15 cellular contexts compared by ENCODE assay signal in genomic region chr14:31083781-31084180, GRCh38. TPM values are rescaled to one million over a fixed set of nuclear protein-coding genes. Genes with fewer than 3 reads are reported as not detected.
DNase-seq lines count a peak whose midpoint lies in the region; ATAC-seq and TF ChIP-seq lines count a peak whose summit lies in the region.
"Had no signal": no experiment of that assay in that cellular context is flagged by ENCODE, and none has a peak within 500 bp of the region (broad histone marks: within the 10 kb centered on the region; RNA-seq: fewer than 3 reads in every experiment).

No MANE protein-coding gene starts in this region.

- H3K9me3 Mint-ChIP-seq in endothelial cell (ENCODE audit: unreplicated experiment) = no peaks in the 10 kb centered on the region
- H3K9me3 Mint-ChIP-seq: CD4-positive, alpha-beta memory T cell; HFFc6 had no signal

- H3K27ac ChIP-seq in OCI-LY1 (ENCODE audit: low read depth, low read length, poor library complexity, severe bottlenecking) (peak overlapping the region; percentile 54), stomach smooth muscle (ENCODE audit: low read length) (peak overlapping the region; percentile 11)
- H3K27ac ChIP-seq: Peyer's patch, SK-N-MC had no signal

- peaks cover 21% of the 10 kb centered on the region for H3K4me1 ChIP-seq in OCI-LY1 (ENCODE audit: insufficient read depth, low read length, severe bottlenecking)
- H3K4me1 ChIP-seq in stomach smooth muscle (ENCODE audit: control insufficient read depth, insufficient read depth, low read length) = peaks cover 5% of the 10 kb centered on the region
- H3K4me1 ChIP-seq: Peyer's patch had no signal

- TF ChIP-seq CTCF in OCI-LY1 (IDR thresholded peaks at IDR 0.05; ENCODE audit: low read length) (peak; percentile 25; the same call in 1 of the 2 replicates), endothelial cell (IDR thresholded peaks at IDR 0.05; ENCODE audit: unreplicated experiment) (no peak)

- peak overlapping the region; percentile 29; the same call in 1 of the 2 replicates for H3K4me2 ChIP-seq in OCI-LY1 (ENCODE audit: low read length)

- H3K4me1 Mint-ChIP-seq in endothelial cell (ENCODE audit: unreplicated experiment) = peaks cover 10% of the 10 kb centered on the region
- H3K4me1 Mint-ChIP-seq: CD4-positive, alpha-beta memory T cell had no signal

- H2AFZ ChIP-seq in OCI-LY1 (ENCODE audit: low read length) = no peak overlapping the region

- no peak for DNase-seq in endothelial cell (ENCODE audit: low spot score)
- no peak for DNase-seq in pons (ENCODE audit: low spot score)
- DNase-seq in NOMO-1 treated with dmso at 0.1 percent for 144 hours (lab: John Stamatoyannopoulos, UW; ENCODE audit: unreplicated experiment) = no peak
- no peak for DNase-seq in COR-L47 (lab: John Stamatoyannopoulos, UW)
- DNase-seq: CD4-positive, alpha-beta memory T cell; DMS79; HFFc6; NCI-H446; Peyer's patch; Right ventricle myocardium superior; T-helper 1 cell had no signal

- H3K27me3 Mint-ChIP-seq in endothelial cell (ENCODE audit: unreplicated experiment) = peaks cover 4% of the 10 kb centered on the region
- H3K27me3 Mint-ChIP-seq: CD4-positive, alpha-beta memory T cell had no signal

- H3K36me3 ChIP-seq in OCI-LY1 (ENCODE audit: insufficient read depth, low read length) = no peaks in the 10 kb centered on the region
- peaks cover 0 to 7% of the 10 kb centered on the region in 2 donors for H3K36me3 ChIP-seq in stomach smooth muscle (ENCODE audit: control insufficient read depth in 2 of 2, insufficient read depth in 2 of 2, low read length in 2 of 2)
- H3K36me3 ChIP-seq: Peyer's patch had no signal

- H3K9me3 ChIP-seq in OCI-LY1 (ENCODE audit: low read length) (no peaks in the 10 kb centered on the region), stomach smooth muscle (ENCODE audit: control insufficient read depth in 2 of 2, low read length in 2 of 2) (no peaks in the 10 kb centered on the region)
- H3K9me3 ChIP-seq: Peyer's patch had no signal

- H4K20me1 ChIP-seq in OCI-LY1 (ENCODE audit: insufficient read depth, low read length) = no peaks in the 10 kb centered on the region

- peaks cover 6% of the 10 kb centered on the region for H3K36me3 Mint-ChIP-seq in endothelial cell (ENCODE audit: low read depth, unreplicated experiment)

- H3K27me3 ChIP-seq in OCI-LY1 (ENCODE audit: insufficient read depth, low read length) (no peaks in the 10 kb centered on the region), stomach smooth muscle (ENCODE audit: control insufficient read depth in 1 of 2, insufficient read depth in 2 of 2, low read length in 2 of 2) (no peaks in the 10 kb centered on the region)
- H3K27me3 ChIP-seq: Peyer's patch had no signal

- H3K9me2 ChIP-seq in OCI-LY1 (ENCODE audit: low read depth, low read length) = no peaks in the 10 kb centered on the region

- H3K27ac Mint-ChIP-seq in endothelial cell (ENCODE audit: unreplicated experiment) = peak overlapping the region; percentile 58
- H3K27ac Mint-ChIP-seq: HFFc6 had no signal

- ATAC-seq in GM19438 (IDR thresholded peaks at IDR 0.05; ENCODE audit: low read depth, unreplicated experiment) = peak; percentile 26

- H3K4me3 Mint-ChIP-seq in endothelial cell (ENCODE audit: unreplicated experiment) = no peak overlapping the region
- H3K4me3 Mint-ChIP-seq: CD4-positive, alpha-beta memory T cell; HFFc6 had no signal

- H3F3A ChIP-seq in OCI-LY1 (ENCODE audit: insufficient read depth, low read length) = no peaks in the 10 kb centered on the region

- H3K9ac ChIP-seq in OCI-LY1 (ENCODE audit: low read length) = peak overlapping the region; percentile 37; the same call in 1 of the 2 replicates
- peak overlapping the region in 1 of 2 donors; percentile 29 for H3K9ac ChIP-seq in stomach smooth muscle (ENCODE audit: low read length in 2 of 2)

- H3K4me3 ChIP-seq in OCI-LY1 (ENCODE audit: low read depth, low read length, poor library complexity, severe bottlenecking) (no peak overlapping the region), stomach smooth muscle (ENCODE audit: low read length in 2 of 2) (no peak overlapping the region)
- H3K4me3 ChIP-seq: Peyer's patch, SK-N-MC had no signal

- H3K79me2 ChIP-seq in OCI-LY1 (ENCODE audit: insufficient read depth, low read length) = no peaks in the 10 kb centered on the region

RNA-seq across cellular contexts. Expression of gene STRN3, which starts 57.6 kb away (rescaled TPM):
- 42.7 TPM for total RNA-seq in endothelial cell (ENCODE audit: unreplicated experiment)

RNA-seq across cellular contexts. Expression of gene AP4S1, which starts 58.3 kb away (rescaled TPM):
- total RNA-seq in endothelial cell (ENCODE audit: unreplicated experiment) = 9.2 TPM
